9 cellular contexts compared by ENCODE assay signal in genomic region chrX:38654302-38654701, GRCh38.
DNase-seq lines count a peak whose midpoint lies in the region; ATAC-seq and TF ChIP-seq lines count a peak whose summit lies in the region.
"Had no signal": no experiment of that assay in that cellular context is flagged by ENCODE, and none has a peak within 500 bp of the region (broad histone marks: within the 10 kb centered on the region; RNA-seq: fewer than 3 reads in every experiment).

No MANE protein-coding gene starts in this region.

- no peak overlapping the region for H3K4me3 ChIP-seq in choroid plexus epithelial cell (ENCODE audit: low read depth, low read length)
- H3K4me3 ChIP-seq in mucosa of descending colon = no peak overlapping the region

- ATAC-seq in mucosa of descending colon (peak; percentile 30), GM18868 (IDR thresholded peaks at IDR 0.05; ENCODE audit: unreplicated experiment) (no peak), HG02798 (IDR thresholded peaks at IDR 0.05; ENCODE audit: poor library complexity, unreplicated experiment) (no peak)
- no peak for ATAC-seq in effector memory CD8-positive, alpha-beta T cell (replicated peaks)

- no peak overlapping the region for H3K27ac Mint-ChIP-seq in activated naive CD4-positive, alpha-beta T cell treated with anti-CD3 and anti-CD28 coated beads, Interleukin-2, amount 10 ng/mL, durations not matched to agents 7 days and 5 days
- H3K27ac Mint-ChIP-seq in effector memory CD8-positive, alpha-beta T cell = no peak overlapping the region
- H3K27ac Mint-ChIP-seq: IgD-negative memory B cell had no signal

- intact Hi-C loops in mucosa of descending colon (cut with DNase I, micrococcal nuclease) = no loop called here

- H3K4me3 Mint-ChIP-seq in activated naive CD4-positive, alpha-beta T cell treated with anti-CD3 and anti-CD28 coated beads, Interleukin-2, amount 10 ng/mL, durations not matched to agents 7 days and 5 days = no peak overlapping the region
- H3K4me3 Mint-ChIP-seq in effector memory CD8-positive, alpha-beta T cell = no peak overlapping the region
- H3K4me3 Mint-ChIP-seq: IgD-negative memory B cell had no signal

- no peaks in the 10 kb centered on the region for H3K9me3 Mint-ChIP-seq in activated naive CD4-positive, alpha-beta T cell treated with anti-CD3 and anti-CD28 coated beads, Interleukin-2, amount 10 ng/mL, durations not matched to agents 7 days and 5 days
- H3K9me3 Mint-ChIP-seq in effector memory CD8-positive, alpha-beta T cell = no peaks in the 10 kb centered on the region
- H3K9me3 Mint-ChIP-seq: IgD-negative memory B cell had no signal

- no peaks in the 10 kb centered on the region for H3K36me3 Mint-ChIP-seq in activated naive CD4-positive, alpha-beta T cell treated with anti-CD3 and anti-CD28 coated beads, Interleukin-2, amount 10 ng/mL, durations not matched to agents 7 days and 5 days
- H3K36me3 Mint-ChIP-seq in effector memory CD8-positive, alpha-beta T cell (ENCODE audit: insufficient read depth) = no peaks in the 10 kb centered on the region
- H3K36me3 Mint-ChIP-seq: IgD-negative memory B cell had no signal

- no peaks in the 10 kb centered on the region for H3K4me1 Mint-ChIP-seq in activated naive CD4-positive, alpha-beta T cell treated with anti-CD3 and anti-CD28 coated beads, Interleukin-2, amount 10 ng/mL, durations not matched to agents 7 days and 5 days
- no peaks in the 10 kb centered on the region for H3K4me1 Mint-ChIP-seq in effector memory CD8-positive, alpha-beta T cell (ENCODE audit: low read depth in 2 of 2)

- CTCF ChIA-PET in activated naive CD4-positive, alpha-beta T cell treated with anti-CD3 and anti-CD28 coated beads, Interleukin-2, amount 10 ng/mL, durations not matched to agents 7 days and 5 days (lab: Charles Lee) = no interaction called here

- no peaks in the 10 kb centered on the region for H3K4me1 ChIP-seq in mucosa of descending colon (ENCODE audit: low read depth)

- H3K27me3 Mint-ChIP-seq in activated naive CD4-positive, alpha-beta T cell treated with anti-CD3 and anti-CD28 coated beads, Interleukin-2, amount 10 ng/mL, durations not matched to agents 7 days and 5 days = no peaks in the 10 kb centered on the region
- no peaks in the 10 kb centered on the region for H3K27me3 Mint-ChIP-seq in effector memory CD8-positive, alpha-beta T cell
- H3K27me3 Mint-ChIP-seq: IgD-negative memory B cell had no signal

- DNase-seq in ELR (ENCODE audit: low read depth) (peak; percentile 32), NCI-H1694 (lab: John Stamatoyannopoulos, UW) (peak; percentile 12), choroid plexus epithelial cell (ENCODE audit: low read depth) (peak; percentile 63), mucosa of descending colon (no peak)
- DNase-seq in activated naive CD4-positive, alpha-beta T cell treated with anti-CD3 and anti-CD28 coated beads, Interleukin-2, amount 10 ng/mL, durations not matched to agents 7 days and 5 days = no peak
- DNase-seq in effector memory CD8-positive, alpha-beta T cell = no peak

- no peaks in the 10 kb centered on the region for H3K9me3 ChIP-seq in mucosa of descending colon

- H3K36me3 ChIP-seq in mucosa of descending colon (ENCODE audit: low read depth) = no peaks in the 10 kb centered on the region

- TF ChIP-seq CTCF in choroid plexus epithelial cell (conservative IDR thresholded peaks at IDR 0.05; ENCODE audit: low read depth, low read length) (peak; percentile 60), mucosa of descending colon (IDR thresholded peaks at IDR 0.05) (no peak)

Comparison
In these comparisons a context has a peak if more than half of its experiments do, and no peak if none do; other contexts are left out.
1. DNase-seq: peak in ELR (single experiment), NCI-H1694 (single experiment) and choroid plexus epithelial cell (single experiment); none in mucosa of descending colon (0 of 3), activated naive CD4-positive, alpha-beta T cell treated with anti-CD3 and anti-CD28 coated beads, Interleukin-2, amount 10 ng/mL, durations not matched to agents 7 days and 5 days (single experiment) and effector memory CD8-positive, alpha-beta T cell (0 of 3).